6 cellular contexts compared by ENCODE assay signal in genomic region chr7:28626191-28626590, GRCh38.
"Had no signal": no experiment of that assay in that cellular context is flagged by ENCODE, and none has a peak within 500 bp of the region (broad histone marks: within the 10 kb centered on the region; RNA-seq: fewer than 3 reads in every experiment).

No MANE protein-coding gene starts in this region.

- H3K36me3 ChIP-seq: colonic mucosa, sigmoid colon, thyroid gland had no signal

- H3K4me1 ChIP-seq: colonic mucosa had no signal

- H3K4me3 ChIP-seq: colonic mucosa, sigmoid colon, thyroid gland had no signal

- H3K27me3 ChIP-seq: colonic mucosa, sigmoid colon, thyroid gland had no signal

- H3K9me3 ChIP-seq: colonic mucosa, sigmoid colon, thyroid gland had no signal

- H3K27ac ChIP-seq: colonic mucosa, thyroid gland had no signal

- DNase-seq: activated effector memory CD4-positive, alpha-beta T cell treated with Interleukin-2 at 50 U/mL for 16 hours; caudate nucleus; sigmoid colon; T-helper 17 cell had no signal
